ENCODE assay signal across 36 cellular contexts in genomic region chr7:23973264-23973663, GRCh38.
A peak's percentile ranks its signal among the peaks of the same experiment; 100 is the strongest.
DNase-seq lines count a peak whose midpoint lies in the region; ATAC-seq, FAIRE-seq and TF ChIP-seq lines count a peak whose summit lies in the region.
"Had no signal": no experiment of that assay in that cellular context is flagged by ENCODE, and none has a peak within 500 bp of the region (broad histone marks: within the 10 kb centered on the region; RNA-seq: fewer than 3 reads in every experiment).

No MANE protein-coding gene starts in this region.

- BruUV-seq in K562 (replicated peaks; lab: Mats Ljungman, UMichigan) (no TSS peak), PC-9 (replicated peaks; lab: Mats Ljungman, UMichigan) (no TSS peak)

- FAIRE-seq in A549 (lab: Jason Lieb, UNC) (peak; percentile 32), K562 (lab: Jason Lieb, UNC) (no peak), HTR-8/SVneo (lab: Jason Lieb, UNC) (no peak)
- FAIRE-seq: A204.1, D721Med had no signal

- ATAC-seq in A549 (no peak), K562 (no peak), GM18511 (IDR thresholded peaks at IDR 0.05; ENCODE audit: unreplicated experiment) (no peak)
- ATAC-seq: CD8-positive, alpha-beta T cell had no signal

- TF ChIP-seq EP300 in A549 (IDR thresholded peaks at IDR 0.05) (no peak), K562 (IDR thresholded peaks at IDR 0.05; ENCODE audit: low read length) (no peak)

- H3K4me3 Mint-ChIP-seq in nephron progenitor cell = no peak overlapping the region
- H3K4me3 Mint-ChIP-seq: B cell; CD14-positive monocyte; CD4-positive, alpha-beta memory T cell; CD4-positive, alpha-beta T cell; CD4-positive, CD25-positive, alpha-beta regulatory T cell; CD8-positive, alpha-beta memory T cell; CD8-positive, alpha-beta T cell had no signal

- no peaks in the 10 kb centered on the region for H3K9me1 ChIP-seq in K562 (ENCODE audit: control insufficient read depth, insufficient read depth, low read length)

- no peaks in the 10 kb centered on the region for H3K4me1 ChIP-seq in A549
- peaks cover 7% of the 10 kb centered on the region for H3K4me1 ChIP-seq in DOHH2 (ENCODE audit: control insufficient read depth, low read length)
- no peaks in the 10 kb centered on the region for H3K4me1 ChIP-seq in K562 (replicated peaks in 1 of 2; ENCODE audit: control insufficient read depth in 2 of 2, insufficient read depth in 2 of 2, low read length in 2 of 2)
- peaks cover 6% of the 10 kb centered on the region for H3K4me1 ChIP-seq in PC-9 (replicated peaks; ENCODE audit: insufficient read depth)
- H3K4me1 ChIP-seq: BE2C, BLaER1 had no signal

- no peaks in the 10 kb centered on the region for H3K36me3 Mint-ChIP-seq in nephron progenitor cell (ENCODE audit: low read depth)
- H3K36me3 Mint-ChIP-seq: CD14-positive monocyte; CD4-positive, alpha-beta memory T cell; CD4-positive, CD25-positive, alpha-beta regulatory T cell; CD8-positive, alpha-beta memory T cell; CD8-positive, alpha-beta T cell had no signal

- H3K4me1 Mint-ChIP-seq in nephron progenitor cell = peaks cover 18% of the 10 kb centered on the region
- H3K4me1 Mint-ChIP-seq: B cell; CD14-positive monocyte; CD4-positive, alpha-beta memory T cell; CD4-positive, CD25-positive, alpha-beta regulatory T cell; CD8-positive, alpha-beta memory T cell had no signal

- TF ChIP-seq POLR2A in A549 (IDR thresholded peaks at IDR 0.05; ENCODE audit: low read length) = no peak
- TF ChIP-seq POLR2A in K562 (conservative IDR thresholded peaks at IDR 0.05) = no peak

- no peaks in the 10 kb centered on the region for H3F3A ChIP-seq in DOHH2 (ENCODE audit: control insufficient read depth, insufficient read depth)
- H3F3A ChIP-seq in PC-9 (ENCODE audit: insufficient read depth, low read depth) = no peaks in the 10 kb centered on the region

- H2AFZ ChIP-seq in K562 (ENCODE audit: low read depth, low read length) (no peak overlapping the region), PC-9 (no peak overlapping the region)

- 10% methylated on average over 3 of the region's 3 CpGs for WGBS in A549 (ENCODE audit: missing lambda C conversion rate)
- WGBS in K562 (ENCODE audit: insufficient coverage, low coverage, missing lambda C conversion rate) = 0% methylated on average over 3 of the region's 3 CpGs

- POLR2A ChIA-PET in A549 (lab: Yijun Ruan, JAX) (no interaction called here), K562 (lab: Yijun Ruan, JAX) (no interaction called here), PC-9 (lab: Charles Lee; ENCODE audit: unreplicated experiment) (no interaction called here)

- CTCF ChIA-PET in A549 (lab: Yijun Ruan, JAX) (no interaction called here), K562 (lab: Yijun Ruan, JAX; ENCODE audit: low intra/inter-chr PET ratio) (no interaction called here), PC-9 (lab: Charles Lee) (no interaction called here)

- H3K9me3 ChIP-seq in A549 (no peaks in the 10 kb centered on the region), DOHH2 (ENCODE audit: control insufficient read depth, insufficient read depth, low read length) (0 out of 2 replicates have a peak, but pooled peaks cover 5% of the 10 kb centered on the region), K562 (replicated peaks; ENCODE audit: control insufficient read depth, insufficient read depth, low read depth, low read length) (no peaks in the 10 kb centered on the region), PC-9 (ENCODE audit: insufficient read depth, low read depth) (0 out of 2 replicates have a peak, but pooled peaks cover 3% of the 10 kb centered on the region)
- H3K9me3 ChIP-seq: BE2C, BLaER1 had no signal

- H3K9me2 ChIP-seq in DOHH2 (replicated peaks; ENCODE audit: control insufficient read depth, low read length) (no peaks in the 10 kb centered on the region), PC-9 (ENCODE audit: insufficient read depth) (no peaks in the 10 kb centered on the region)

- DNase-seq in A549 (ENCODE audit: low read depth in 1 of 2, low spot score in 1 of 2) (no peak), OCI-M1 (lab: John Stamatoyannopoulos, UW) (peak; percentile 4), K562 (ENCODE audit: extremely low read depth in 1 of 4, low spot score in 3 of 4) (no peak), nephron progenitor cell (no peak), HTR-8/SVneo (ENCODE audit: insufficient read length, low spot score) (no peak), PC-9 (no peak)
- DNase-seq: 8988T; ACHN; AML-193; BE2C; C1 segment of cervical spinal cord; Caco-2; Calu3; CD4-positive, alpha-beta memory T cell; CD4-positive, alpha-beta T cell; CD4-positive, CD25-positive, alpha-beta regulatory T cell; CD8-positive, alpha-beta memory T cell; CD8-positive, alpha-beta T cell; COR-L47; DMS 273 treated with DMSO at 0.1 percent for 48 hours; DMS153; DMS53; DMS79; DMS79 treated with DMSO at 0.1 percent for 48 hours; DND-41; EL had no signal

- H3K9ac ChIP-seq in K562 (ENCODE audit: insufficient read depth in 1 of 2, low read depth in 2 of 2, low read length in 2 of 2) = no peak overlapping the region
- H3K9ac ChIP-seq: BLaER1; BLaER1 treated with 17β-estradiol and CSF1 and Interleukin-3, amounts not matched to agents 10 nM and 100 nM had no signal

- no peak for TF ChIP-seq RAD21 in A549 (conservative IDR thresholded peaks at IDR 0.05 in 1 of 2, IDR thresholded peaks at IDR 0.05 in 1 of 2)
- TF ChIP-seq RAD21 in K562 (CRISPR knock-in tag; conservative IDR thresholded peaks at IDR 0.05 in 1 of 2, IDR thresholded peaks at IDR 0.05 in 1 of 2) = no peak

- in situ Hi-C loops in K562 (cut with MboI) = no loop called here

- H3K4me3 ChIP-seq in A549 = no peak overlapping the region
- no peak overlapping the region for H3K4me3 ChIP-seq in DOHH2 (ENCODE audit: low read length)
- H3K4me3 ChIP-seq in K562 = no peak overlapping the region
- H3K4me3 ChIP-seq in PC-9 = no peak overlapping the region
- H3K4me3 ChIP-seq: BLaER1; BLaER1 treated with 17β-estradiol and CSF1 and Interleukin-3, amounts not matched to agents 10 nM and 100 nM had no signal

- H3K9me3 Mint-ChIP-seq in nephron progenitor cell = peaks cover 40% of the 10 kb centered on the region
- H3K9me3 Mint-ChIP-seq: CD4-positive, alpha-beta T cell; CD8-positive, alpha-beta T cell had no signal

- intact Hi-C loops in K562 (cut with micrococcal nuclease) (no loop called here), PC-9 (cut with micrococcal nuclease; ENCODE audit: unreplicated experiment) (no loop called here)

- no peaks in the 10 kb centered on the region for H3K36me3 ChIP-seq in DOHH2 (ENCODE audit: control insufficient read depth, low read length)
- no peaks in the 10 kb centered on the region for H3K36me3 ChIP-seq in K562 (ENCODE audit: control insufficient read depth, insufficient read depth, low read length)
- no peaks in the 10 kb centered on the region for H3K36me3 ChIP-seq in PC-9 (ENCODE audit: low read depth)
- H3K36me3 ChIP-seq: BE2C; BLaER1; BLaER1 treated with 17β-estradiol and CSF1 and Interleukin-3, amounts not matched to agents 10 nM and 100 nM had no signal

- H3K79me2 ChIP-seq in DOHH2 (ENCODE audit: control insufficient read depth, low read length) = no peaks in the 10 kb centered on the region
- no peaks in the 10 kb centered on the region for H3K79me2 ChIP-seq in K562 (ENCODE audit: control insufficient read depth, insufficient read depth, low read length)
- H3K79me2 ChIP-seq in PC-9 (ENCODE audit: low read depth) = no peaks in the 10 kb centered on the region

- H4K20me1 ChIP-seq in DOHH2 (ENCODE audit: control insufficient read depth, insufficient read depth, low read depth, low read length) = no peaks in the 10 kb centered on the region
- no peaks in the 10 kb centered on the region for H4K20me1 ChIP-seq in K562 (replicated peaks; ENCODE audit: control insufficient read depth, insufficient read depth, low read length)
- no peaks in the 10 kb centered on the region for H4K20me1 ChIP-seq in PC-9 (ENCODE audit: insufficient read depth)
- H4K20me1 ChIP-seq: BLaER1; BLaER1 treated with 17β-estradiol and CSF1 and Interleukin-3, amounts not matched to agents 10 nM and 100 nM had no signal

- TF ChIP-seq CTCF in A549 (IDR thresholded peaks at IDR 0.05) (no peak), DOHH2 (IDR thresholded peaks at IDR 0.05; ENCODE audit: low read depth, low read length, poor library complexity, severe bottlenecking) (no peak), K562 (IDR thresholded peaks at IDR 0.05 in 2 of 3, conservative IDR thresholded peaks at IDR 0.05 in 1 of 3; ENCODE audit: insufficient read depth in 2 of 3, low read depth in 1 of 3, low read length in 3 of 3) (no peak), nephron progenitor cell (IDR thresholded peaks at IDR 0.05) (no peak), PC-9 (conservative IDR thresholded peaks at IDR 0.05) (no peak)

- H3K4me2 ChIP-seq in A549 (no peak overlapping the region), DOHH2 (ENCODE audit: low read length) (0 out of 2 replicates have a peak overlapping the region, but pooled peaks have one; percentile 3), K562 (ENCODE audit: insufficient read depth, low read length) (no peak overlapping the region), PC-9 (no peak overlapping the region)
- H3K4me2 ChIP-seq: BLaER1 had no signal

- H3K27me3 ChIP-seq in DOHH2 (ENCODE audit: control insufficient read depth, low read length) (no peaks in the 10 kb centered on the region), K562 (ENCODE audit: control insufficient read depth in 2 of 2, insufficient read depth in 2 of 2, low read length in 2 of 2) (0 out of 5 replicates have a peak, but pooled peaks cover 0 to under 1% of the 10 kb centered on the region in 2 experiments), PC-9 (ENCODE audit: insufficient read depth, low read depth) (no peaks in the 10 kb centered on the region)
- H3K27me3 ChIP-seq: BE2C; BLaER1; BLaER1 treated with 17β-estradiol and CSF1 and Interleukin-3, amounts not matched to agents 10 nM and 100 nM had no signal

- H3K27me3 Mint-ChIP-seq in nephron progenitor cell (ENCODE audit: low read depth, poor library complexity) = peaks cover 4% of the 10 kb centered on the region
- H3K27me3 Mint-ChIP-seq: CD4-positive, alpha-beta T cell; CD4-positive, CD25-positive, alpha-beta regulatory T cell; CD8-positive, alpha-beta memory T cell had no signal

- H3K27ac ChIP-seq in A549 = no peak overlapping the region
- H3K27ac ChIP-seq in DOHH2 (ENCODE audit: low read depth, low read length) = no peak overlapping the region
- no peak overlapping the region for H3K27ac ChIP-seq in K562 (ENCODE audit: extremely low read depth, low read depth, low read length)
- no peak overlapping the region for H3K27ac ChIP-seq in PC-9
- H3K27ac ChIP-seq: 22Rv1; BLaER1; BLaER1 treated with 17β-estradiol and CSF1 and Interleukin-3, amounts not matched to agents 10 nM and 100 nM; C4-2B had no signal

- H3K27ac Mint-ChIP-seq in nephron progenitor cell = no peak overlapping the region
- H3K27ac Mint-ChIP-seq: B cell; CD14-positive monocyte; CD4-positive, alpha-beta memory T cell; CD4-positive, alpha-beta T cell; CD4-positive, CD25-positive, alpha-beta regulatory T cell; CD8-positive, alpha-beta memory T cell; CD8-positive, alpha-beta T cell had no signal

TF ChIP-seq in K562, 482 proteins besides CTCF, POLR2A, EP300 and RAD21 (continues in another document):
- TF ChIP-seq ZNF436 (CRISPR knock-in tag; IDR thresholded peaks at IDR 0.05) = no peak
- no peak for TF ChIP-seq ELF1 (tag; IDR thresholded peaks at IDR 0.05)
- no peak for TF ChIP-seq SRSF9 (IDR thresholded peaks at IDR 0.05; ENCODE audit: borderline replicate concordance, low read depth, low read length)

Comparison
In these comparisons a context has a peak if more than half of its experiments do, and no peak if none do; other contexts are left out.
1. Of the 35 proteins assayed by ChIP-seq in both K562 and A549: peak only in K562: none; only in A549: MAFK; in both: none; in neither: 34.